ENCODE assay signal across 1 cellular context in the genomic region with DNA sequence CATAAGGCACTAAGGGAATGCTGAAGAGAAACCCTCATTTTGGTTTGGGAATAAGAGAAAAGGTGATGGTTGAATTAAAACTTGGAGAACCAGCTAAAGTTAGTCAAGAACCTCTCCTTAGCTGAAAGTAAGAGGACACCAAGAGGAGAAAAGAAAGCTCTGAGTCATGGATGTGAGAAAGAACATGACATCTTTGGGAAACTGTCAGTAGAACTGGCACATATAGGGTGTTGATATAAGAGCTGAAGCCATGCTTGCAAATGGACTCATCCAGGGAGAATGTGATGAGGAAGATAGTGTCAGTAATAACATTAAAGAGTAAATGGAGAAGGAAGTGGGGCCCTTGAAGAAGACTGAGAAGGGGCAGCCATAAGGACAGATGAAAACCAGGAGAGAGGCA.
TF ChIP-seq lines count a peak whose summit lies in the region.

No MANE protein-coding gene starts in this region.

TF ChIP-seq in GM23338, 12 proteins besides CTCF, POLR2A, EP300 and RAD21:
- TF ChIP-seq, protein P1, sequence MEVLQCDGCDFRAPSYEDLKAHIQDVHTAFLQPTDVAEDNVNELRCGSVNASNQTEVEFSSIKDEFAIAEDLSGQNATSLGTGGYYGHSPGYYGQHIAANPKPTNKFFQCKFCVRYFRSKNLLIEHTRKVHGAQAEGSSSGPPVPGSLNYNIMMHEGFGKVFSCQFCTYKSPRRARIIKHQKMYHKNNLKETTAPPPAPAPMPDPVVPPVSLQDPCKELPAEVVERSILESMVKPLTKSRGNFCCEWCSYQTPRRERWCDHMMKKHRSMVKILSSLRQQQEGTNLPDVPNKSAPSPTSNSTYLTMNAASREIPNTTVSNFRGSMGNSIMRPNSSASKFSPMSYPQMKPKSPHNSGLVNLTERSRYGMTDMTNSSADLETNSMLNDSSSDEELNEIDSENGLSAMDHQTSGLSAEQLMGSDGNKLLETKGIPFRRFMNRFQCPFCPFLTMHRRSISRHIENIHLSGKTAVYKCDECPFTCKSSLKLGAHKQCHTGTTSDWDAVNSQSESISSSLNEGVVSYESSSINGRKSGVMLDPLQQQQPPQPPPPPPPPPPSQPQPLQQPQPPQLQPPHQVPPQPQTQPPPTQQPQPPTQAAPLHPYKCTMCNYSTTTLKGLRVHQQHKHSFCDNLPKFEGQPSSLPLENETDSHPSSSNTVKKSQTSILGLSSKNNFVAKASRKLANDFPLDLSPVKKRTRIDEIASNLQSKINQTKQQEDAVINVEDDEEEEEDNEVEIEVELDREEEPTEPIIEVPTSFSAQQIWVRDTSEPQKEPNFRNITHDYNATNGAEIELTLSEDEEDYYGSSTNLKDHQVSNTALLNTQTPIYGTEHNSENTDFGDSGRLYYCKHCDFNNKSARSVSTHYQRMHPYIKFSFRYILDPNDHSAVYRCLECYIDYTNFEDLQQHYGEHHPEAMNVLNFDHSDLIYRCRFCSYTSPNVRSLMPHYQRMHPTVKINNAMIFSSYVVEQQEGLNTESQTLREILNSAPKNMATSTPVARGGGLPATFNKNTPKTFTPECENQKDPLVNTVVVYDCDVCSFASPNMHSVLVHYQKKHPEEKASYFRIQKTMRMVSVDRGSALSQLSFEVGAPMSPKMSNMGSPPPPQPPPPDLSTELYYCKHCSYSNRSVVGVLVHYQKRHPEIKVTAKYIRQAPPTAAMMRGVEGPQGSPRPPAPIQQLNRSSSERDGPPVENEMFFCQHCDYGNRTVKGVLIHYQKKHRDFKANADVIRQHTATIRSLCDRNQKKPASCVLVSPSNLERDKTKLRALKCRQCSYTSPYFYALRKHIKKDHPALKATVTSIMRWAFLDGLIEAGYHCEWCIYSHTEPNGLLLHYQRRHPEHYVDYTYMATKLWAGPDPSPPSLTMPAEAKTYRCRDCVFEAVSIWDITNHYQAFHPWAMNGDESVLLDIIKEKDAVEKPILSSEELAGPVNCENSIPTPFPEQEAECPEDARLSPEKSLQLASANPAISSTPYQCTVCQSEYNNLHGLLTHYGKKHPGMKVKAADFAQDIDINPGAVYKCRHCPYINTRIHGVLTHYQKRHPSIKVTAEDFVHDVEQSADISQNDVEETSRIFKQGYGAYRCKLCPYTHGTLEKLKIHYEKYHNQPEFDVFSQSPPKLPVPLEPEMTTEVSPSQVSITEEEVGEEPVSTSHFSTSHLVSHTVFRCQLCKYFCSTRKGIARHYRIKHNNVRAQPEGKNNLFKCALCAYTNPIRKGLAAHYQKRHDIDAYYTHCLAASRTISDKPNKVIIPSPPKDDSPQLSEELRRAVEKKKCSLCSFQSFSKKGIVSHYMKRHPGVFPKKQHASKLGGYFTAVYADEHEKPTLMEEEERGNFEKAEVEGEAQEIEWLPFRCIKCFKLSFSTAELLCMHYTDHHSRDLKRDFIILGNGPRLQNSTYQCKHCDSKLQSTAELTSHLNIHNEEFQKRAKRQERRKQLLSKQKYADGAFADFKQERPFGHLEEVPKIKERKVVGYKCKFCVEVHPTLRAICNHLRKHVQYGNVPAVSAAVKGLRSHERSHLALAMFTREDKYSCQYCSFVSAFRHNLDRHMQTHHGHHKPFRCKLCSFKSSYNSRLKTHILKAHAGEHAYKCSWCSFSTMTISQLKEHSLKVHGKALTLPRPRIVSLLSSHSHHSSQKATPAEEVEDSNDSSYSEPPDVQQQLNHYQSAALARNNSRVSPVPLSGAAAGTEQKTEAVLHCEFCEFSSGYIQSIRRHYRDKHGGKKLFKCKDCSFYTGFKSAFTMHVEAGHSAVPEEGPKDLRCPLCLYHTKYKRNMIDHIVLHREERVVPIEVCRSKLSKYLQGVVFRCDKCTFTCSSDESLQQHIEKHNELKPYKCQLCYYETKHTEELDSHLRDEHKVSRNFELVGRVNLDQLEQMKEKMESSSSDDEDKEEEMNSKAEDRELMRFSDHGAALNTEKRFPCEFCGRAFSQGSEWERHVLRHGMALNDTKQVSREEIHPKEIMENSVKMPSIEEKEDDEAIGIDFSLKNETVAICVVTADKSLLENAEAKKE (CRISPR knock-in tag; IDR thresholded peaks at IDR 0.05) = no peak
- TF ChIP-seq EZH2phosphoT487 (IDR thresholded peaks at IDR 0.05; ENCODE audit: unreplicated experiment) (no peak), JUNB (IDR thresholded peaks at IDR 0.05; ENCODE audit: unreplicated experiment) (no peak), CREB1 (CRISPR knock-in tag; IDR thresholded peaks at IDR 0.05; ENCODE audit: low read depth) (no peak), NANOG (IDR thresholded peaks at IDR 0.05; ENCODE audit: borderline replicate concordance) (no peak), STAT1 (IDR thresholded peaks at IDR 0.05; ENCODE audit: unreplicated experiment) (no peak), ZNF331 (CRISPR knock-in tag; IDR thresholded peaks at IDR 0.05; ENCODE audit: low read depth) (no peak), POLR2AphosphoS5 (IDR thresholded peaks at IDR 0.05; ENCODE audit: low read depth) (no peak), EZH2 (IDR thresholded peaks at IDR 0.05; ENCODE audit: low read depth, unreplicated experiment) (no peak), ZNF114 (CRISPR knock-in tag; IDR thresholded peaks at IDR 0.05) (no peak)
- TF ChIP-seq, protein P2, sequence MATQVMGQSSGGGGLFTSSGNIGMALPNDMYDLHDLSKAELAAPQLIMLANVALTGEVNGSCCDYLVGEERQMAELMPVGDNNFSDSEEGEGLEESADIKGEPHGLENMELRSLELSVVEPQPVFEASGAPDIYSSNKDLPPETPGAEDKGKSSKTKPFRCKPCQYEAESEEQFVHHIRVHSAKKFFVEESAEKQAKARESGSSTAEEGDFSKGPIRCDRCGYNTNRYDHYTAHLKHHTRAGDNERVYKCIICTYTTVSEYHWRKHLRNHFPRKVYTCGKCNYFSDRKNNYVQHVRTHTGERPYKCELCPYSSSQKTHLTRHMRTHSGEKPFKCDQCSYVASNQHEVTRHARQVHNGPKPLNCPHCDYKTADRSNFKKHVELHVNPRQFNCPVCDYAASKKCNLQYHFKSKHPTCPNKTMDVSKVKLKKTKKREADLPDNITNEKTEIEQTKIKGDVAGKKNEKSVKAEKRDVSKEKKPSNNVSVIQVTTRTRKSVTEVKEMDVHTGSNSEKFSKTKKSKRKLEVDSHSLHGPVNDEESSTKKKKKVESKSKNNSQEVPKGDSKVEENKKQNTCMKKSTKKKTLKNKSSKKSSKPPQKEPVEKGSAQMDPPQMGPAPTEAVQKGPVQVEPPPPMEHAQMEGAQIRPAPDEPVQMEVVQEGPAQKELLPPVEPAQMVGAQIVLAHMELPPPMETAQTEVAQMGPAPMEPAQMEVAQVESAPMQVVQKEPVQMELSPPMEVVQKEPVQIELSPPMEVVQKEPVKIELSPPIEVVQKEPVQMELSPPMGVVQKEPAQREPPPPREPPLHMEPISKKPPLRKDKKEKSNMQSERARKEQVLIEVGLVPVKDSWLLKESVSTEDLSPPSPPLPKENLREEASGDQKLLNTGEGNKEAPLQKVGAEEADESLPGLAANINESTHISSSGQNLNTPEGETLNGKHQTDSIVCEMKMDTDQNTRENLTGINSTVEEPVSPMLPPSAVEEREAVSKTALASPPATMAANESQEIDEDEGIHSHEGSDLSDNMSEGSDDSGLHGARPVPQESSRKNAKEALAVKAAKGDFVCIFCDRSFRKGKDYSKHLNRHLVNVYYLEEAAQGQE (IDR thresholded peaks at IDR 0.05; ENCODE audit: unreplicated experiment) = no peak
- TF ChIP-seq, protein P3, sequence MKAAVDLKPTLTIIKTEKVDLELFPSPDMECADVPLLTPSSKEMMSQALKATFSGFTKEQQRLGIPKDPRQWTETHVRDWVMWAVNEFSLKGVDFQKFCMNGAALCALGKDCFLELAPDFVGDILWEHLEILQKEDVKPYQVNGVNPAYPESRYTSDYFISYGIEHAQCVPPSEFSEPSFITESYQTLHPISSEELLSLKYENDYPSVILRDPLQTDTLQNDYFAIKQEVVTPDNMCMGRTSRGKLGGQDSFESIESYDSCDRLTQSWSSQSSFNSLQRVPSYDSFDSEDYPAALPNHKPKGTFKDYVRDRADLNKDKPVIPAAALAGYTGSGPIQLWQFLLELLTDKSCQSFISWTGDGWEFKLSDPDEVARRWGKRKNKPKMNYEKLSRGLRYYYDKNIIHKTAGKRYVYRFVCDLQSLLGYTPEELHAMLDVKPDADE (IDR thresholded peaks at IDR 0.05) = no peak
